29 cellular contexts compared by ENCODE assay signal in the genomic region with DNA sequence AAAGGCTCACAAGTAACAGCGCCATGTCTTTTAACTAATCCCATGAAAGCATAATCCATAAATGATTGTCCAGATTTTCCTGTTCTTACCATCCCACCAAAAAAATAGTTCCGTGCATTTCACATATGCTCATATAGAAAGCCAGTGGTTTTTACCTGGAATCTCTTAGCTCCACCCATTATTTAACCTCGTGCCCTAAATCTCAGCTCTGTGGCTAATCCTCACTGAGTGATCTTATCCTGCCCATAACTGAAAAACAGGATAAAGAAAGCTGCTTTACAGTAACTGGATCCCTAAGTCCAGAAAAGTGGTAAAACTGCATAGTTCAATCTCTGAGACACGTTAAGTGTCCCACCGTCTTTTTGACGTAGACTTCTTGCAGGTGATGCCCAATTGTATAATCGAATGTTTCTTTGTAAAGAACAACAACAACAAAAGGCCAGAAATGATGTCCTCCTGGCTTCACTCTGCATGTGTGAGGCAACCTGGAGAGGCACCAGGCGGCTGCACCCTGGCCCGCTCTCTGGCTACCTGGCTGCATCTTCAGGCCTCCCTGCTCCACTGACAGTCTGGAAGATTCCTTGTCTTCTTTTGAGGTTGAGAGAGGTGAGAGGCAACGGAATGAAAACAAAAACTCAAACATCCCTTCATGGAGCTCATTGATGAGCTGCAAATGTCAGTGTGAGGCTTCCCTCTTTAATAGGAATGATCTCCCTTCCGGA. TPM values are rescaled to one million over a fixed set of nuclear protein-coding genes. Genes with fewer than 3 reads are reported as not detected.
DNase-seq lines count a peak whose midpoint lies in the region; ATAC-seq and TF ChIP-seq lines count a peak whose summit lies in the region.
"Had no signal": no experiment of that assay in that cellular context is flagged by ENCODE, and none has a peak within 500 bp of the region (broad histone marks: within the 10 kb centered on the region; RNA-seq: fewer than 3 reads in every experiment).

No MANE protein-coding gene starts in this region.

- H3K4me3 ChIP-seq in SK-N-SH (ENCODE audit: low read depth in 2 of 2, low read length in 1 of 2): no peak overlapping the region
- H3K4me3 ChIP-seq: psoas muscle, SJCRH30 had no signal

- H3K36me3 ChIP-seq in SK-N-SH (replicated peaks in 1 of 2; ENCODE audit: control insufficient read depth in 1 of 2, insufficient read depth in 2 of 2, low read length in 1 of 2): peaks cover 50 to 59% of the 10 kb centered on the region in 2 experiments

- 96% methylated on average over 11 of the region's 11 CpGs for WGBS in SK-N-SH (ENCODE audit: low lambda C conversion rate)

- TF ChIP-seq RAD21 in SK-N-SH (IDR thresholded peaks at IDR 0.05; ENCODE audit: low read length): no peak

- H3K79me2 ChIP-seq in SK-N-SH (ENCODE audit: insufficient read depth): peaks cover 61% of the 10 kb centered on the region

- DNase-seq in SK-N-SH (no peak), NCI-H524 (lab: John Stamatoyannopoulos, UW) (peak; percentile 49 to 89), endothelial cell (ENCODE audit: low spot score) (no peak), NCI-H345 (lab: John Stamatoyannopoulos, UW) (no peak), HUDEP-2 (lab: John Stamatoyannopoulos, UW; ENCODE audit: unreplicated experiment in 76 of 76) (no peak)
- no peak for DNase-seq in activated CD4-positive, alpha-beta T cell treated with anti-CD3 and anti-CD28 coated beads for 1 hour
- DNase-seq in activated CD4-positive, alpha-beta T cell treated with anti-CD3 and anti-CD28 coated beads for 36 hours: no peak
- DNase-seq: activated CD4-positive, alpha-beta T cell treated with anti-CD3 and anti-CD28 coated beads for 4 hours; activated CD8-positive, alpha-beta memory T cell treated with anti-CD3 and anti-CD28 coated beads for 24 hours; activated gamma-delta T cell; activated naive CD8-positive, alpha-beta T cell treated with anti-CD3 and anti-CD28 coated beads, Interleukin-2, amount 50 U/mL, for 24 hours; activated T-cell treated with anti-CD3 and anti-CD28 coated beads, Interleukin-2, amount 50 U/mL, for 1 hour; CD8-positive, alpha-beta T cell; DMS53; GF-D8; hippocampal formation; immature natural killer cell; left colon; NCI-H1092 treated with DMSO at 0.1 percent for 48 hours; NCI-H187; NCI-H69; psoas muscle; SJCRH30; stimulated activated naive CD4-positive, alpha-beta T cell treated with Interleukin-2 at 50 U/mL for 16 hours; T-helper 17 cell had no signal

- no peaks in the 10 kb centered on the region for H3K9me2 ChIP-seq in SK-N-SH

- H3K9ac ChIP-seq in SK-N-SH: peak overlapping the region; percentile 68; the same call in 1 of the 2 replicates

- no peak for ATAC-seq in SK-N-SH treated with all-trans-retinoic acid at 6 μM for 48 hours
- ATAC-seq in activated CD4-positive, alpha-beta T cell treated with anti-CD3 and anti-CD28 coated beads for 36 hours: no peak
- ATAC-seq: activated naive CD8-positive, alpha-beta T cell treated with anti-CD3 and anti-CD28 coated beads, Interleukin-2, amount 50 U/mL, for 24 hours; CD8-positive, alpha-beta T cell; left colon; psoas muscle; T-helper 17 cell had no signal

- H4K20me1 ChIP-seq in SK-N-SH (ENCODE audit: insufficient read depth): no peaks in the 10 kb centered on the region

- H3K4me2 ChIP-seq in SK-N-SH: no peak overlapping the region

- peak overlapping the region; percentile 19 for H3K27ac Mint-ChIP-seq in endothelial cell (ENCODE audit: unreplicated experiment)
- H3K27ac Mint-ChIP-seq in activated CD4-positive, alpha-beta T cell treated with anti-CD3 and anti-CD28 coated beads for 36 hours: no peak overlapping the region
- H3K27ac Mint-ChIP-seq: activated naive CD8-positive, alpha-beta T cell treated with anti-CD3 and anti-CD28 coated beads, Interleukin-2, amount 50 U/mL, for 24 hours; CD8-positive, alpha-beta T cell; immature natural killer cell; T-helper 17 cell had no signal

- POLR2A ChIA-PET in SK-N-SH (lab: Yijun Ruan, JAX): no interaction called here
- POLR2A ChIA-PET in activated CD4-positive, alpha-beta T cell treated with anti-CD3 and anti-CD28 coated beads for 36 hours (lab: Charles Lee): no interaction called here

- TF ChIP-seq EP300 in SK-N-SH (IDR thresholded peaks at IDR 0.05; ENCODE audit: borderline replicate concordance in 1 of 2, low read depth in 1 of 2, low read length in 1 of 2): no peak

- TF ChIP-seq CTCF in SK-N-SH (IDR thresholded peaks at IDR 0.05): no peak
- TF ChIP-seq CTCF in endothelial cell (IDR thresholded peaks at IDR 0.05; ENCODE audit: unreplicated experiment): no peak

- no peaks in the 10 kb centered on the region for H3K9me3 ChIP-seq in SK-N-SH
- H3K9me3 ChIP-seq: neutrophil, psoas muscle, SJCRH30 had no signal

- no peak overlapping the region for H2AFZ ChIP-seq in SK-N-SH (ENCODE audit: low read depth)

- H3K4me3 Mint-ChIP-seq in endothelial cell (ENCODE audit: unreplicated experiment): peak overlapping the region; percentile 27
- H3K4me3 Mint-ChIP-seq in activated CD4-positive, alpha-beta T cell treated with anti-CD3 and anti-CD28 coated beads for 36 hours: no peak overlapping the region
- H3K4me3 Mint-ChIP-seq: activated naive CD8-positive, alpha-beta T cell treated with anti-CD3 and anti-CD28 coated beads, Interleukin-2, amount 50 U/mL, for 24 hours; CD8-positive, alpha-beta T cell; central memory CD8-positive, alpha-beta T cell; immature natural killer cell; T-helper 17 cell had no signal

- H3K4me1 ChIP-seq in SK-N-SH (ENCODE audit: control insufficient read depth in 1 of 2, insufficient read depth in 2 of 2, low read depth in 1 of 2, low read length in 1 of 2): peaks cover 3 to 86% of the 10 kb centered on the region in 2 experiments

- peaks cover 88% of the 10 kb centered on the region for H3F3A ChIP-seq in SK-N-SH (replicated peaks; ENCODE audit: insufficient read depth)

- intact Hi-C loops in activated CD4-positive, alpha-beta T cell treated with anti-CD3 and anti-CD28 coated beads for 36 hours (cut with DNase I, micrococcal nuclease): no loop called here

- CTCF ChIA-PET in SK-N-SH (lab: Yijun Ruan, JAX): interaction anchor here (1.0 kb wide), 1 partner anchor 10 kb away, joined by 3 read pairs; no protein-coding TSS in a partner anchor
- CTCF ChIA-PET in activated CD4-positive, alpha-beta T cell treated with anti-CD3 and anti-CD28 coated beads for 36 hours (lab: Charles Lee): interaction anchor here (0.5 to 3.0 kb wide), 2 partner anchors 13 to 1079 kb away, joined by 3 to 7 read pairs; no protein-coding TSS in a partner anchor

- peaks cover 9% of the 10 kb centered on the region for H3K36me3 Mint-ChIP-seq in endothelial cell (ENCODE audit: low read depth, unreplicated experiment)
- H3K36me3 Mint-ChIP-seq in activated CD4-positive, alpha-beta T cell treated with anti-CD3 and anti-CD28 coated beads for 36 hours (ENCODE audit: low read depth): peaks cover 21% of the 10 kb centered on the region

- peak overlapping the region in 1 of 2 experiments; percentile 98; a peak in 2 of 4 replicates for H3K27ac ChIP-seq in SK-N-SH (ENCODE audit: low read depth in 2 of 2, low read length in 1 of 2)
- H3K27ac ChIP-seq: 22Rv1, neutrophil, SJCRH30 had no signal

- H3K27me3 Mint-ChIP-seq in endothelial cell (ENCODE audit: unreplicated experiment): peaks cover 13% of the 10 kb centered on the region
- no peaks in the 10 kb centered on the region for H3K27me3 Mint-ChIP-seq in activated CD4-positive, alpha-beta T cell treated with anti-CD3 and anti-CD28 coated beads for 36 hours
- H3K27me3 Mint-ChIP-seq: activated naive CD8-positive, alpha-beta T cell treated with anti-CD3 and anti-CD28 coated beads, Interleukin-2, amount 50 U/mL, for 24 hours; central memory CD8-positive, alpha-beta T cell; T-helper 17 cell had no signal

- no peaks in the 10 kb centered on the region for H3K9me3 Mint-ChIP-seq in endothelial cell (ENCODE audit: unreplicated experiment)
- H3K9me3 Mint-ChIP-seq in activated CD4-positive, alpha-beta T cell treated with anti-CD3 and anti-CD28 coated beads for 36 hours (ENCODE audit: low read depth): no peaks in the 10 kb centered on the region
- H3K9me3 Mint-ChIP-seq: activated naive CD8-positive, alpha-beta T cell treated with anti-CD3 and anti-CD28 coated beads, Interleukin-2, amount 50 U/mL, for 24 hours; CD8-positive, alpha-beta T cell; central memory CD8-positive, alpha-beta T cell; immature natural killer cell had no signal

- peaks cover 43% of the 10 kb centered on the region for H3K4me1 Mint-ChIP-seq in endothelial cell (ENCODE audit: unreplicated experiment)
- H3K4me1 Mint-ChIP-seq in activated CD4-positive, alpha-beta T cell treated with anti-CD3 and anti-CD28 coated beads for 36 hours: peaks cover 9% of the 10 kb centered on the region
- H3K4me1 Mint-ChIP-seq: activated naive CD8-positive, alpha-beta T cell treated with anti-CD3 and anti-CD28 coated beads, Interleukin-2, amount 50 U/mL, for 24 hours had no signal

- H3K27me3 ChIP-seq in SK-N-SH (ENCODE audit: insufficient read depth): no peaks in the 10 kb centered on the region
- H3K27me3 ChIP-seq: neutrophil, SJCRH30 had no signal

TF ChIP-seq in SK-N-SH, 30 proteins besides CTCF, POLR2A, EP300 and RAD21 (continues in another document):
- TF ChIP-seq TAF1 (IDR thresholded peaks at IDR 0.05; ENCODE audit: borderline replicate concordance, low read depth, low read length) (no peak), GATA2 (CRISPR knock-in tag; IDR thresholded peaks at IDR 0.05) (no peak), RCOR1 (IDR thresholded peaks at IDR 0.05; ENCODE audit: low read length) (no peak), POLR2AphosphoS5 (IDR thresholded peaks at IDR 0.05; ENCODE audit: low read depth, low read length) (no peak; the same call in 1 of the 2 replicates), EZH2phosphoT487 (IDR thresholded peaks at IDR 0.05; ENCODE audit: borderline replicate concordance, low read depth) (no peak), JUND (IDR thresholded peaks at IDR 0.05) (no peak), SIN3A (IDR thresholded peaks at IDR 0.05; ENCODE audit: borderline replicate concordance, low read depth, low read length) (no peak)

RNA-seq across cellular contexts. Expression of a gene that starts 38.6 kb away (rescaled TPM):
- polyA plus RNA-seq in SK-N-SH (2012; rRNA removed): 37.2 and 41.4 TPM in 2 replicates
- 51.6 and 77.8 TPM in 2 replicates for polyA plus RNA-seq in SK-N-SH (2012; cell fraction: cytosol; rRNA removed)
- polyA plus RNA-seq in SK-N-SH (2012; cell fraction: nucleus; rRNA removed): 19.8 and 34.0 TPM in 2 replicates
- 40.8 TPM for total RNA-seq in endothelial cell (ENCODE audit: unreplicated experiment)
- 10 to 100 TPM in 1 of 2 experiments, 1 to 10 TPM in 1; 9.1 to 12.2 TPM for total RNA-seq in activated CD4-positive, alpha-beta T cell treated with anti-CD3 and anti-CD28 coated beads for 36 hours

Comparison
In these comparisons a context has a peak if more than half of its experiments do, and no peak if none do; other contexts are left out.
1. DNase-seq: peak in NCI-H524 (2 of 2); none in SK-N-SH (single experiment), endothelial cell (single experiment), activated CD4-positive, alpha-beta T cell treated with anti-CD3 and anti-CD28 coated beads for 1 hour (single experiment), activated CD4-positive, alpha-beta T cell treated with anti-CD3 and anti-CD28 coated beads for 36 hours (single experiment), NCI-H345 (single experiment) and HUDEP-2 (0 of 76).